ENCODE assay signal across 8 cellular contexts in genomic region chr6:166382933-166383816, GRCh38. TPM values are rescaled to one million over a fixed set of nuclear protein-coding genes. Genes with fewer than 3 reads are reported as not detected.
DNase-seq lines count a peak whose midpoint lies in the region; ATAC-seq and TF ChIP-seq lines count a peak whose summit lies in the region.

TSS of gene MPC1 (minus strand) at chr6:166382940. CDS start at chr6:166382876, 64 bp downstream.

- no peaks in the 10 kb centered on the region for H3K9me3 ChIP-seq in CD4-positive, alpha-beta T cell (ENCODE audit: control insufficient read depth, low read length)
- no peaks in the 10 kb centered on the region for H3K9me3 ChIP-seq in liver (ENCODE audit: control insufficient read depth in 4 of 4, low read length in 3 of 4)

- intact Hi-C loops in CD4-positive, alpha-beta T cell (cut with DNase I, micrococcal nuclease): loop anchor here (1.0 to 5.0 kb wide), 7 partner anchors 34 to 614 kb away; partner anchors contain the start of genes RPS6KA2 (in 2 of the 2), CEP43 (in 1 of the 2) and SFT2D1 (in 1 of the 2)
- intact Hi-C loops in activated CD4-positive, alpha-beta memory T cell treated with anti-CD3 and anti-CD28 coated beads for 36 hours (cut with micrococcal nuclease): loop anchor here (1.0 to 10.0 kb wide), 7 partner anchors 18 to 574 kb away; partner anchors contain the start of gene RNASET2

- no peaks in the 10 kb centered on the region for H3K27me3 Mint-ChIP-seq in CD4-positive, alpha-beta T cell
- H3K27me3 Mint-ChIP-seq in activated CD4-positive, alpha-beta memory T cell treated with anti-CD3 and anti-CD28 coated beads for 36 hours: no peaks in the 10 kb centered on the region

- ATAC-seq in CD4-positive, alpha-beta T cell (ENCODE audit: poor library complexity): peak; percentile 92
- peak; percentile 84 for ATAC-seq in GM19455 (IDR thresholded peaks at IDR 0.05; ENCODE audit: unreplicated experiment)

- peak within 1 kb of the TSS; percentile 77 to 96 (median 91) for H3K4me3 ChIP-seq in liver (ENCODE audit: low read depth in 1 of 3, low read length in 3 of 3)

- peak within 1 kb of the TSS; percentile 98 for H3K4me3 Mint-ChIP-seq in CD4-positive, alpha-beta T cell
- peak within 1 kb of the TSS; percentile 87 for H3K4me3 Mint-ChIP-seq in activated CD4-positive, alpha-beta memory T cell treated with anti-CD3 and anti-CD28 coated beads for 36 hours

- DNase-seq in CD4-positive, alpha-beta T cell: peak; percentile 82 to 96 (median 90)
- DNase-seq in HK-2 (ENCODE audit: unreplicated experiment) (peak; percentile 95), NCI-H82 treated with DMSO at 0.1 percent for 48 hours (lab: John Stamatoyannopoulos, UW; ENCODE audit: unreplicated experiment) (peak; percentile 80), dermis microvascular lymphatic vessel endothelial cell (ENCODE audit: low read depth in 2 of 2) (peak; percentile 85 to 98)
- peak; percentile 96 for DNase-seq in activated CD4-positive, alpha-beta memory T cell treated with anti-CD3 and anti-CD28 coated beads for 36 hours
- peak; percentile 95 for DNase-seq in stimulated activated CD4-positive, alpha-beta T cell treated with anti-CD3 and anti-CD28 coated beads, Interleukin-4, amount 100 ng/mL, for 1 hour

- TF ChIP-seq CTCF in CD4-positive, alpha-beta T cell (IDR thresholded peaks at IDR 0.05): no peak
- TF ChIP-seq CTCF in liver (IDR thresholded peaks at IDR 0.05; ENCODE audit: low read depth, low read length, missing input control): no peak

- H3K27ac Mint-ChIP-seq in CD4-positive, alpha-beta T cell: peak within 1 kb of the TSS; percentile 94
- H3K27ac Mint-ChIP-seq in activated CD4-positive, alpha-beta memory T cell treated with anti-CD3 and anti-CD28 coated beads for 36 hours: peak within 1 kb of the TSS; percentile 74

- H3K4me1 Mint-ChIP-seq in CD4-positive, alpha-beta T cell (ENCODE audit: low read depth): peaks cover 14% of the 10 kb centered on the region
- H3K4me1 Mint-ChIP-seq in activated CD4-positive, alpha-beta memory T cell treated with anti-CD3 and anti-CD28 coated beads for 36 hours (ENCODE audit: low read depth): peaks cover 7% of the 10 kb centered on the region

- under 1% methylated on average over 96 of the region's 96 CpGs for WGBS in liver

- no peaks in the 10 kb centered on the region for H3K27me3 ChIP-seq in CD4-positive, alpha-beta T cell (ENCODE audit: control insufficient read depth, insufficient read depth, low read length)
- no peaks in the 10 kb centered on the region for H3K27me3 ChIP-seq in liver (ENCODE audit: control insufficient read depth in 4 of 4, insufficient read depth in 4 of 4, low read length in 3 of 4)

- peak within 1 kb of the TSS; percentile 72 for H3K27ac ChIP-seq in CD4-positive, alpha-beta T cell (ENCODE audit: low read depth, low read length)
- peak within 1 kb of the TSS; percentile 93 to 99 for H3K27ac ChIP-seq in liver (ENCODE audit: low read depth in 1 of 2, low read length in 2 of 2)

- no peaks in the 10 kb centered on the region for H3K36me3 ChIP-seq in liver (ENCODE audit: control insufficient read depth in 4 of 4, insufficient read depth in 3 of 4, low read depth in 1 of 4, low read length in 3 of 4)

- no peaks in the 10 kb centered on the region for H3K9me3 Mint-ChIP-seq in CD4-positive, alpha-beta T cell
- H3K9me3 Mint-ChIP-seq in activated CD4-positive, alpha-beta memory T cell treated with anti-CD3 and anti-CD28 coated beads for 36 hours: no peaks in the 10 kb centered on the region

- CTCF ChIA-PET in CD4-positive, alpha-beta T cell (lab: Charles Lee): no interaction called here
- CTCF ChIA-PET in activated CD4-positive, alpha-beta memory T cell treated with anti-CD3 and anti-CD28 coated beads for 36 hours (lab: Charles Lee): interaction anchor here (1.0 to 1.4 kb wide), 2 partner anchors 41 to 70 kb away, joined by 3 to 4 read pairs; no protein-coding TSS in a partner anchor

- H3K4me1 ChIP-seq in liver (ENCODE audit: control insufficient read depth in 4 of 4, insufficient read depth in 4 of 4, low read length in 3 of 4): peaks cover 14 to 51% (median 40%) of the 10 kb centered on the region in 4 donors

- H3K36me3 Mint-ChIP-seq in CD4-positive, alpha-beta T cell (ENCODE audit: low read depth): peaks cover 8% of the 10 kb centered on the region
- H3K36me3 Mint-ChIP-seq in activated CD4-positive, alpha-beta memory T cell treated with anti-CD3 and anti-CD28 coated beads for 36 hours: no peaks in the 10 kb centered on the region

- no peak for TF ChIP-seq RAD21 in liver (IDR thresholded peaks at IDR 0.05)

- peak within 1 kb of the TSS; percentile 88 to 99 for H3K9ac ChIP-seq in liver (ENCODE audit: low read depth in 1 of 2, low read length in 2 of 2)

- POLR2A ChIA-PET in CD4-positive, alpha-beta T cell (lab: Charles Lee): interaction anchor here (0.9 to 1.6 kb wide), 2 partner anchors 29 to 41 kb away, joined by 3 to 4 read pairs; partner anchors contain the start of gene SFT2D1
- POLR2A ChIA-PET in activated CD4-positive, alpha-beta memory T cell treated with anti-CD3 and anti-CD28 coated beads for 36 hours (lab: Charles Lee): interaction anchor here (1.5 kb wide), 1 partner anchor 41 kb away, joined by 3 read pairs; no protein-coding TSS in a partner anchor

TF ChIP-seq in liver, 16 proteins besides CTCF, POLR2A, EP300 and RAD21:
- TF ChIP-seq ZBTB33 (IDR thresholded peaks at IDR 0.05) (no peak), TAF1 (conservative IDR thresholded peaks at IDR 0.05) (no peak), SP1 (IDR thresholded peaks at IDR 0.05) (peak; percentile 40), EGR1 (IDR thresholded peaks at IDR 0.05; ENCODE audit: low read depth in 2 of 2) (peak in 1 of 2 donors; percentile 17), REST (IDR thresholded peaks at IDR 0.05) (no peak), FOXA2 (IDR thresholded peaks at IDR 0.05) (no peak), MAX (IDR thresholded peaks at IDR 0.05) (no peak), NR2F2 (IDR thresholded peaks at IDR 0.05) (no peak), RXRA (IDR thresholded peaks at IDR 0.05) (no peak), YY1 (IDR thresholded peaks at IDR 0.05) (peak; percentile 39), ATF3 (IDR thresholded peaks at IDR 0.05) (no peak), GABPA (IDR thresholded peaks at IDR 0.05 in 1 of 2, conservative IDR thresholded peaks at IDR 0.05 in 1 of 2) (no peak), HNF4G (IDR thresholded peaks at IDR 0.05) (no peak), HNF4A (conservative IDR thresholded peaks at IDR 0.05) (peak in 1 of 2 donors; percentile 35), JUND (IDR thresholded peaks at IDR 0.05) (no peak), FOXA1 (IDR thresholded peaks at IDR 0.05) (no peak)

RNA-seq across cellular contexts. Expression of gene MPC1, which starts in this region (rescaled TPM):
- total RNA-seq in CD4-positive, alpha-beta T cell: 10 to 100 TPM; 17.4 to 19.3 TPM
- total RNA-seq in activated CD4-positive, alpha-beta memory T cell treated with anti-CD3 and anti-CD28 coated beads for 36 hours: 10 to 100 TPM; 22.5 to 22.9 TPM
- total RNA-seq in dermis microvascular lymphatic vessel endothelial cell: 15.4 and 15.8 TPM in 2 replicates
- 100 to 1,000 TPM in 1 of 2 donors, 10 to 100 TPM in 1; 79.7 to 261 TPM for total RNA-seq in liver
- polyA plus RNA-seq in liver: 100 to 1,000 TPM; 213 to 478 TPM

Comparison
In these comparisons a context has a peak if more than half of its experiments do, and no peak if none do; other contexts are left out.
1. Peak in every context shown above with its lines: DNase-seq, ATAC-seq, H3K4me3 ChIP-seq and H3K27ac ChIP-seq.